In genomic region chr16:1093284-1094123, GRCh38 we compare ENCODE assay signal across 1 cellular context.
TF ChIP-seq lines count a peak whose summit lies in the region.

No MANE protein-coding gene starts in this region.

TF ChIP-seq in HepG2, 621 proteins besides CTCF, POLR2A, EP300 and RAD21 (continued from another document and continues in another):
- TF ChIP-seq RNF2 (conservative IDR thresholded peaks at IDR 0.05; ENCODE audit: low read depth) (no peak; the same call in none of the 2 replicates), PHF20 (CRISPR knock-in tag; IDR thresholded peaks at IDR 0.05) (no peak), SYNCRIP (IDR thresholded peaks at IDR 0.05; ENCODE audit: insufficient read depth, low read depth, low read length) (no peak), ZNF101 (CRISPR knock-in tag; IDR thresholded peaks at IDR 0.05; ENCODE audit: borderline replicate concordance, low read depth) (no peak), ZNF230 (CRISPR knock-in tag; IDR thresholded peaks at IDR 0.05) (no peak), STAG1 (CRISPR knock-in tag; IDR thresholded peaks at IDR 0.05) (0 out of 2 replicates have a peak, but pooled peaks have one; percentile 10), MZF1 (CRISPR knock-in tag; IDR thresholded peaks at IDR 0.05; ENCODE audit: borderline replicate concordance) (no peak), HNRNPH1 (optimal IDR thresholded peaks at IDR 0.05; ENCODE audit: low read depth, low read length) (no peak), RARG (CRISPR knock-in tag; IDR thresholded peaks at IDR 0.05; ENCODE audit: low read depth) (no peak), AHDC1 (CRISPR knock-in tag; IDR thresholded peaks at IDR 0.05; ENCODE audit: borderline replicate concordance) (no peak), MED1 (CRISPR knock-in tag; IDR thresholded peaks at IDR 0.05) (no peak), MIXL1 (CRISPR knock-in tag; IDR thresholded peaks at IDR 0.05) (no peak), NCOA5 (CRISPR knock-in tag; IDR thresholded peaks at IDR 0.05) (no peak), ZBTB44 (CRISPR knock-in tag; IDR thresholded peaks at IDR 0.05) (no peak), HDAC1 (CRISPR knock-in tag; IDR thresholded peaks at IDR 0.05) (no peak), SMARCE1 (IDR thresholded peaks at IDR 0.05; ENCODE audit: borderline replicate concordance) (no peak), KAT7 (CRISPR knock-in tag; IDR thresholded peaks at IDR 0.05; ENCODE audit: borderline replicate concordance) (no peak), ZBTB8A (CRISPR knock-in tag; IDR thresholded peaks at IDR 0.05; ENCODE audit: borderline replicate concordance, low read depth) (no peak), DPF2 (CRISPR knock-in tag; IDR thresholded peaks at IDR 0.05; ENCODE audit: borderline replicate concordance, low read depth) (no peak), PTBP1 (IDR thresholded peaks at IDR 0.05; ENCODE audit: low read depth, low read length, poor library complexity, severe bottlenecking) (no peak), DMAP1 (CRISPR knock-in tag; IDR thresholded peaks at IDR 0.05) (no peak), YEATS4 (CRISPR knock-in tag; IDR thresholded peaks at IDR 0.05; ENCODE audit: borderline replicate concordance) (0 out of 2 replicates have a peak, but pooled peaks have one; percentile 45), ELF3 (CRISPR knock-in tag; IDR thresholded peaks at IDR 0.05) (no peak), HNRNPL (IDR thresholded peaks at IDR 0.05; ENCODE audit: low read depth, low read length) (no peak), ZNF382 (CRISPR knock-in tag; IDR thresholded peaks at IDR 0.05; ENCODE audit: borderline replicate concordance) (no peak), CBFB (CRISPR knock-in tag; IDR thresholded peaks at IDR 0.05) (no peak), KDM4B (CRISPR knock-in tag; IDR thresholded peaks at IDR 0.05) (no peak), TRIM24 (CRISPR knock-in tag; IDR thresholded peaks at IDR 0.05) (no peak), FUBP1 (CRISPR knock-in tag; IDR thresholded peaks at IDR 0.05; ENCODE audit: borderline replicate concordance) (no peak), HNRNPLL (IDR thresholded peaks at IDR 0.05; ENCODE audit: low read depth, low read length, poor library complexity, severe bottlenecking) (peak; percentile 95), ZNF740 (CRISPR knock-in tag; IDR thresholded peaks at IDR 0.05) (no peak)
- TF ChIP-seq, protein P1, sequence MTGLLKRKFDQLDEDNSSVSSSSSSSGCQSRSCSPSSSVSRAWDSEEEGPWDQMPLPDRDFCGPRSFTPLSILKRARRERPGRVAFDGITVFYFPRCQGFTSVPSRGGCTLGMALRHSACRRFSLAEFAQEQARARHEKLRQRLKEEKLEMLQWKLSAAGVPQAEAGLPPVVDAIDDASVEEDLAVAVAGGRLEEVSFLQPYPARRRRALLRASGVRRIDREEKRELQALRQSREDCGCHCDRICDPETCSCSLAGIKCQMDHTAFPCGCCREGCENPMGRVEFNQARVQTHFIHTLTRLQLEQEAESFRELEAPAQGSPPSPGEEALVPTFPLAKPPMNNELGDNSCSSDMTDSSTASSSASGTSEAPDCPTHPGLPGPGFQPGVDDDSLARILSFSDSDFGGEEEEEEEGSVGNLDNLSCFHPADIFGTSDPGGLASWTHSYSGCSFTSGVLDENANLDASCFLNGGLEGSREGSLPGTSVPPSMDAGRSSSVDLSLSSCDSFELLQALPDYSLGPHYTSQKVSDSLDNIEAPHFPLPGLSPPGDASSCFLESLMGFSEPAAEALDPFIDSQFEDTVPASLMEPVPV (CRISPR knock-in tag; IDR thresholded peaks at IDR 0.05): no peak
- TF ChIP-seq, protein P2, sequence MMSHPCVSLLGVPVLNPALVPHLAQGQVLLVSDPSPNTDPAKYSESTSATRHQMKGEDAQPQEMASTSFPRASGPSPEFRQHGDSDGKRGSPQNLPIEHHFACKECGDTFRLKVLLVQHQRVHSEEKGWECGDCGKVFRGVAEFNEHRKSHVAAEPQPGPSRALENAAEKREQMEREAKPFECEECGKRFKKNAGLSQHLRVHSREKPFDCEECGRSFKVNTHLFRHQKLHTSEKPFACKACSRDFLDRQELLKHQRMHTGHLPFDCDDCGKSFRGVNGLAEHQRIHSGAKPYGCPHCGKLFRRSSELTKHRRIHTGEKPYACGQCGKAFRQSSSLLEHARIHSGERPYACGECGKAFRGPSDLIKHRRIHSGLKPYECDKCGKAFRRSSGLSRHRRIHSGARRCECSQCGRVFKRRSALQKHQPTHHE (CRISPR knock-in tag; IDR thresholded peaks at IDR 0.05; ENCODE audit: borderline replicate concordance): no peak
- TF ChIP-seq, protein P3, sequence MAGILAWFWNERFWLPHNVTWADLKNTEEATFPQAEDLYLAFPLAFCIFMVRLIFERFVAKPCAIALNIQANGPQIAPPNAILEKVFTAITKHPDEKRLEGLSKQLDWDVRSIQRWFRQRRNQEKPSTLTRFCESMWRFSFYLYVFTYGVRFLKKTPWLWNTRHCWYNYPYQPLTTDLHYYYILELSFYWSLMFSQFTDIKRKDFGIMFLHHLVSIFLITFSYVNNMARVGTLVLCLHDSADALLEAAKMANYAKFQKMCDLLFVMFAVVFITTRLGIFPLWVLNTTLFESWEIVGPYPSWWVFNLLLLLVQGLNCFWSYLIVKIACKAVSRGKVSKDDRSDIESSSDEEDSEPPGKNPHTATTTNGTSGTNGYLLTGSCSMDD (CRISPR knock-in tag; IDR thresholded peaks at IDR 0.05): no peak
- TF ChIP-seq, protein P4, sequence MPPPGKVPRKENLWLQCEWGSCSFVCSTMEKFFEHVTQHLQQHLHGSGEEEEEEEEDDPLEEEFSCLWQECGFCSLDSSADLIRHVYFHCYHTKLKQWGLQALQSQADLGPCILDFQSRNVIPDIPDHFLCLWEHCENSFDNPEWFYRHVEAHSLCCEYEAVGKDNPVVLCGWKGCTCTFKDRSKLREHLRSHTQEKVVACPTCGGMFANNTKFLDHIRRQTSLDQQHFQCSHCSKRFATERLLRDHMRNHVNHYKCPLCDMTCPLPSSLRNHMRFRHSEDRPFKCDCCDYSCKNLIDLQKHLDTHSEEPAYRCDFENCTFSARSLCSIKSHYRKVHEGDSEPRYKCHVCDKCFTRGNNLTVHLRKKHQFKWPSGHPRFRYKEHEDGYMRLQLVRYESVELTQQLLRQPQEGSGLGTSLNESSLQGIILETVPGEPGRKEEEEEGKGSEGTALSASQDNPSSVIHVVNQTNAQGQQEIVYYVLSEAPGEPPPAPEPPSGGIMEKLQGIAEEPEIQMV (CRISPR knock-in tag; IDR thresholded peaks at IDR 0.05; ENCODE audit: low read depth): no peak
- TF ChIP-seq, protein P5, sequence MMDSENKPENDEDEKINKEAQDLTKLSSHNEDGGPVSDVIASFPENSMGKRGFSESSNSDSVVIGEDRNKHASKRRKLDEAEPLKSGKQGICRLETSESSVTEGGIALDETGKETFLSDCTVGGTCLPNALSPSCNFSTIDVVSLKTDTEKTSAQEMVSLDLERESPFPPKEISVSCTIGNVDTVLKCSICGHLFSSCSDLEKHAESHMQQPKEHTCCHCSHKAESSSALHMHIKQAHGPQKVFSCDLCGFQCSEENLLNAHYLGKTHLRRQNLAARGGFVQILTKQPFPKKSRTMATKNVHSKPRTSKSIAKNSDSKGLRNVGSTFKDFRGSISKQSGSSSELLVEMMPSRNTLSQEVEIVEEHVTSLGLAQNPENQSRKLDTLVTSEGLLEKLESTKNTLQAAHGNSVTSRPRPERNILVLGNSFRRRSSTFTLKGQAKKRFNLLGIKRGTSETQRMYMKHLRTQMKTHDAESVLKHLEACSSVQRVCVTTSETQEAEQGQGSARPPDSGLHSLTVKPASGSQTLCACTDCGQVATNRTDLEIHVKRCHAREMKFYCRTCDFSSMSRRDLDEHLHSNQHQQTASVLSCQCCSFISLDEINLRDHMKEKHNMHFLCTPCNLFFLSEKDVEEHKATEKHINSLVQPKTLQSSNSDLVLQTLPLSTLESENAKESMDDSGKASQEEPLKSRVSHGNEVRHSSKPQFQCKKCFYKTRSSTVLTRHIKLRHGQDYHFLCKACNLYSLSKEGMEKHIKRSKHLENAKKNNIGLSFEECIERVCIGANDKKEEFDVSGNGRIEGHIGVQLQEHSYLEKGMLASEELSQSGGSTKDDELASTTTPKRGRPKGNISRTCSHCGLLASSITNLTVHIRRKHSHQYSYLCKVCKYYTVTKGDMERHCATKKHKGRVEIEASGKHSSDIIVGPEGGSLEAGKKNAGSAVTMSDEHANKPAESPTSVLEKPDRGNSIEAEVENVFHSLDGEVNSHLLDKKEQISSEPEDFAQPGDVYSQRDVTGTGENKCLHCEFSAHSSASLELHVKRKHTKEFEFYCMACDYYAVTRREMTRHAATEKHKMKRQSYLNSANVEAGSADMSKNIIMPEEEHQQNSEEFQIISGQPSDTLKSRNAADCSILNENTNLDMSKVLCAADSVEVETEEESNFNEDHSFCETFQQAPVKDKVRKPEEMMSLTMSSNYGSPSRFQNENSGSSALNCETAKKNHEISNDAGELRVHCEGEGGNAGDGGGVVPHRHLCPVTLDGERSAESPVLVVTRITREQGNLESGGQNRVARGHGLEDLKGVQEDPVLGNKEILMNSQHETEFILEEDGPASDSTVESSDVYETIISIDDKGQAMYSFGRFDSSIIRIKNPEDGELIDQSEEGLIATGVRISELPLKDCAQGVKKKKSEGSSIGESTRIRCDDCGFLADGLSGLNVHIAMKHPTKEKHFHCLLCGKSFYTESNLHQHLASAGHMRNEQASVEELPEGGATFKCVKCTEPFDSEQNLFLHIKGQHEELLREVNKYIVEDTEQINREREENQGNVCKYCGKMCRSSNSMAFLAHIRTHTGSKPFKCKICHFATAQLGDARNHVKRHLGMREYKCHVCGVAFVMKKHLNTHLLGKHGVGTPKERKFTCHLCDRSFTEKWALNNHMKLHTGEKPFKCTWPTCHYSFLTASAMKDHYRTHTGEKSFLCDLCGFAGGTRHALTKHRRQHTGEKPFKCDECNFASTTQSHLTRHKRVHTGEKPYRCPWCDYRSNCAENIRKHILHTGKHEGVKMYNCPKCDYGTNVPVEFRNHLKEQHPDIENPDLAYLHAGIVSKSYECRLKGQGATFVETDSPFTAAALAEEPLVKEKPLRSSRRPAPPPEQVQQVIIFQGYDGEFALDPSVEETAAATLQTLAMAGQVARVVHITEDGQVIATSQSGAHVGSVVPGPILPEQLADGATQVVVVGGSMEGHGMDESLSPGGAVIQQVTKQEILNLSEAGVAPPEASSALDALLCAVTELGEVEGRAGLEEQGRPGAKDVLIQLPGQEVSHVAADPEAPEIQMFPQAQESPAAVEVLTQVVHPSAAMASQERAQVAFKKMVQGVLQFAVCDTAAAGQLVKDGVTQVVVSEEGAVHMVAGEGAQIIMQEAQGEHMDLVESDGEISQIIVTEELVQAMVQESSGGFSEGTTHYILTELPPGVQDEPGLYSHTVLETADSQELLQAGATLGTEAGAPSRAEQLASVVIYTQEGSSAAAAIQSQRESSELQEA (CRISPR knock-in tag; IDR thresholded peaks at IDR 0.05; ENCODE audit: not compliant biosample characterization): no peak
